In the genomic region with DNA sequence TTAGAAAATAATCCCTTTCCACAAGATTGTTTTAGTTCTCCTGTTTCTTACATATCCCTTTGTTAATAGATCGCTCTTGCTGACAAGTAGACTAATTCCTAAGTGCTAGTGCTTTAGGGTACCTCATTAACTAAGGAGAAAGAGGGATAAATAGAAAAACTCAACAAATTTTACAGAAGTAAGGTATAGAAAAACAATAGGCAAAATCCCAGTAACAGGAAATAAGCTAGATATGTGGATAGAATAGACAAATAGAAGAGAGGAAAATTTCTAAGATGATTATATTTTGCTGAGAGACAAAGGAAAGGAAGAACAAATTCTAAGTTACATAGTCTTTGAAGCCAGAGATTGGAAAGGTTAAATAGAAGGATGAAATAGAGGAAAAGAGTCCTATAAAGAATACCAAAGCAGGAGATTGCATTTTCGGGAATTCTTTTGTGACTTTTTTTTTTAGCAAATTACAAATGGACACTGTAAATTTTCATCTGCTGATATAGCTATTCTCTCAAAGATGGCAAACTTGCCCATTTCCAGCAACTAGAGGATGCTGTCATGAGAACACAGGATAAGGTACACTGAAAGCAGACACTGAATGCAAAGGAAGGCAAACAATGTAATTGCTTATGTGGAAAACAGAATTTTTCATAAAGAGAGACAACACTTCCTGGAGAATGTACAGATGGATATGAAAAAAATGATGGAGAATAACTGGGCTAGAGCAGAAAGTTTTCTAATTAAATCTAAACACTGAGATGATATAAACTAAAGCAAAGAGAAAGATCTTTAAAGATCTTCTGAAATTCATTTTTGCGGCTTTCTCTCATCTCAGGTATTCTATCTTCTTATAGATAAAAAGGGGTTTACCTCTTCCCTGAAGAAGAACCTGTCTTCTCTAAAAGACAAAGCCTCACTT, we compare ENCODE assay signal across 14 cellular contexts. TPM values are rescaled to one million over a fixed set of nuclear protein-coding genes. Genes with fewer than 3 reads are reported as not detected.
A peak's percentile ranks its signal among the peaks of the same experiment; 100 is the strongest.
DNase-seq lines count a peak whose midpoint lies in the region; ATAC-seq, FAIRE-seq and TF ChIP-seq lines count a peak whose summit lies in the region.
"Had no signal": no experiment of that assay in that cellular context is flagged by ENCODE, and none has a peak within 500 bp of the region (broad histone marks: within the 10 kb centered on the region; RNA-seq: fewer than 3 reads in every experiment).

No MANE protein-coding gene starts in this region.

- no peak for TF ChIP-seq POLR2A in ovary (IDR thresholded peaks at IDR 0.05)

- peaks cover 5% of the 10 kb centered on the region for H3K9me3 Mint-ChIP-seq in activated CD8-positive, alpha-beta T cell treated with anti-CD3 and anti-CD28 coated beads, Interleukin-2, amount 10 ng/mL, durations not matched to agents 7 days and 5 days (ENCODE audit: insufficient read depth)
- H3K9me3 Mint-ChIP-seq: neural progenitor cell had no signal

- H3K36me3 ChIP-seq in BLaER1 (no peaks in the 10 kb centered on the region), muscle layer of duodenum (ENCODE audit: control insufficient read depth in 1 of 2, insufficient read depth in 2 of 2, low read length in 2 of 2) (no peaks in the 10 kb centered on the region), ovary (no peaks in the 10 kb centered on the region)
- H3K36me3 ChIP-seq: neural progenitor cell had no signal

- H3K9me3 ChIP-seq in BLaER1 (no peaks in the 10 kb centered on the region), muscle layer of duodenum (ENCODE audit: control insufficient read depth in 1 of 2, low read length in 2 of 2) (no peaks in the 10 kb centered on the region), ovary (no peaks in the 10 kb centered on the region)

- DNase-seq in GM18507 (ENCODE audit: extremely low spot score, insufficient read length, low read depth) = no peak
- no peak for DNase-seq in activated CD8-positive, alpha-beta T cell treated with anti-CD3 and anti-CD28 coated beads, Interleukin-2, amount 10 ng/mL, durations not matched to agents 7 days and 5 days
- no peak for DNase-seq in ovary
- no peak for DNase-seq in ureter (ENCODE audit: low spot score)
- no peak for DNase-seq in effector CD8-positive, alpha-beta T cell (lab: John Stamatoyannopoulos, UW)
- DNase-seq: kidney, NCI-H1048, NCI-H226 had no signal

- intact Hi-C loops in ovary (cut with DNase I) = loop anchor here in 1 of 4 donors (10.0 kb wide), 1 partner anchor 145 kb away; no protein-coding TSS in a partner anchor

- H3K9ac ChIP-seq in BLaER1 = no peak overlapping the region
- H3K9ac ChIP-seq: neural progenitor cell had no signal

- peak overlapping the region; percentile 11; the same call in 1 of the 2 replicates for H3K4me3 ChIP-seq in BLaER1
- peak overlapping the region in 1 of 2 donors; percentile 42 for H3K4me3 ChIP-seq in muscle layer of duodenum (ENCODE audit: low read depth in 1 of 2, low read length in 2 of 2)
- no peak overlapping the region for H3K4me3 ChIP-seq in ovary
- H3K4me3 ChIP-seq: neural progenitor cell had no signal

- peaks cover 64% of the 10 kb centered on the region for H3K4me1 ChIP-seq in BLaER1
- H3K4me1 ChIP-seq in muscle layer of duodenum (ENCODE audit: control insufficient read depth in 1 of 2, insufficient read depth in 2 of 2, low read length in 2 of 2) = no peaks in the 10 kb centered on the region
- no peaks in the 10 kb centered on the region for H3K4me1 ChIP-seq in ovary (ENCODE audit: insufficient read depth)

- peaks cover 40% of the 10 kb centered on the region for H3K4me1 Mint-ChIP-seq in activated CD8-positive, alpha-beta T cell treated with anti-CD3 and anti-CD28 coated beads, Interleukin-2, amount 10 ng/mL, durations not matched to agents 7 days and 5 days (ENCODE audit: low read depth)

- POLR2A ChIA-PET in activated CD8-positive, alpha-beta T cell treated with anti-CD3 and anti-CD28 coated beads, Interleukin-2, amount 10 ng/mL, durations not matched to agents 7 days and 5 days (lab: Charles Lee) = interaction anchor here (0.6 to 15.5 kb wide), 31 partner anchors 9 to 799 kb away, joined by 3 to 494 read pairs (median 10); partner anchors contain the start of genes CLEC2B and CLEC2D

- ATAC-seq in activated CD8-positive, alpha-beta T cell treated with anti-CD3 and anti-CD28 coated beads, Interleukin-2, amount 10 ng/mL, durations not matched to agents 7 days and 5 days = no peak
- no peak for ATAC-seq in GM19328 (IDR thresholded peaks at IDR 0.05; ENCODE audit: unreplicated experiment)

- H3K27ac Mint-ChIP-seq in activated CD8-positive, alpha-beta T cell treated with anti-CD3 and anti-CD28 coated beads, Interleukin-2, amount 10 ng/mL, durations not matched to agents 7 days and 5 days = peak overlapping the region; percentile 94
- H3K27ac Mint-ChIP-seq: neural progenitor cell had no signal

- CTCF ChIA-PET in activated CD8-positive, alpha-beta T cell treated with anti-CD3 and anti-CD28 coated beads, Interleukin-2, amount 10 ng/mL, durations not matched to agents 7 days and 5 days (lab: Charles Lee) = interaction anchor here (0.6 to 17.2 kb wide), 12 partner anchors 9 to 180 kb away, joined by 3 to 855 read pairs (median 7); partner anchors contain the start of genes CLEC2B and CLEC2D

- H3K27ac ChIP-seq in BLaER1 (no peak overlapping the region), muscle layer of duodenum (ENCODE audit: low read length) (peak overlapping the region; percentile 69), ovary (no peak overlapping the region)
- H3K27ac ChIP-seq: neural progenitor cell had no signal

- no peak for TF ChIP-seq EP300 in ovary (IDR thresholded peaks at IDR 0.05)

- peak overlapping the region; percentile 80 for H3K4me2 ChIP-seq in BLaER1
- H3K4me2 ChIP-seq: neural progenitor cell had no signal

- H3K27me3 Mint-ChIP-seq in activated CD8-positive, alpha-beta T cell treated with anti-CD3 and anti-CD28 coated beads, Interleukin-2, amount 10 ng/mL, durations not matched to agents 7 days and 5 days (ENCODE audit: low read depth) = no peaks in the 10 kb centered on the region

- peak overlapping the region; percentile 92 for H3K4me3 Mint-ChIP-seq in activated CD8-positive, alpha-beta T cell treated with anti-CD3 and anti-CD28 coated beads, Interleukin-2, amount 10 ng/mL, durations not matched to agents 7 days and 5 days
- H3K4me3 Mint-ChIP-seq: neural progenitor cell had no signal

- WGBS in ovary, 3 donors = 89 to 92% (median 92%) methylated on average over 3 of the region's 3 CpGs

- no peaks in the 10 kb centered on the region for H4K20me1 ChIP-seq in BLaER1

- TF ChIP-seq CTCF in ovary (IDR thresholded peaks at IDR 0.05) = no peak

- peaks cover 61% of the 10 kb centered on the region for H3K36me3 Mint-ChIP-seq in activated CD8-positive, alpha-beta T cell treated with anti-CD3 and anti-CD28 coated beads, Interleukin-2, amount 10 ng/mL, durations not matched to agents 7 days and 5 days (ENCODE audit: low read depth)
- H3K36me3 Mint-ChIP-seq: neural progenitor cell had no signal

- peak; percentile 74 for FAIRE-seq in GM18507 (lab: Jason Lieb, UNC)
- FAIRE-seq: kidney had no signal

- peaks cover 37% of the 10 kb centered on the region for H3K27me3 ChIP-seq in BLaER1
- H3K27me3 ChIP-seq in muscle layer of duodenum (ENCODE audit: low read depth, low read length) = no peaks in the 10 kb centered on the region
- H3K27me3 ChIP-seq in ovary = no peaks in the 10 kb centered on the region
- H3K27me3 ChIP-seq: neural progenitor cell had no signal

RNA-seq across cellular contexts. Expression of gene CD69, which starts 0.8 kb away (rescaled TPM):
- 100 to 1,000 TPM; 115 to 116 TPM for total RNA-seq in activated CD8-positive, alpha-beta T cell treated with anti-CD3 and anti-CD28 coated beads, Interleukin-2, amount 10 ng/mL, durations not matched to agents 7 days and 5 days
- total RNA-seq in ovary (1 to 10 TPM in 6 of 7 donors, under 1 TPM in 1; 0.63 to 7.8 (median 2.3) TPM), ureter (10.7 TPM)
- polyA plus RNA-seq in ovary = 1 to 10 TPM; 2.1 to 6.6 TPM

RNA-seq across cellular contexts. Expression of gene CLECL1, which starts 27.0 kb away (rescaled TPM):
- 1 to 10 TPM; 1.3 to 1.6 TPM for total RNA-seq in activated CD8-positive, alpha-beta T cell treated with anti-CD3 and anti-CD28 coated beads, Interleukin-2, amount 10 ng/mL, durations not matched to agents 7 days and 5 days
- under 1 TPM in 2 of 7 donors, not detected in 5; 0.53 to 0.60 TPM for total RNA-seq in ovary
- under 1 TPM; 0.58 to 0.73 TPM for polyA plus RNA-seq in ovary
- total RNA-seq in ureter = 0.91 TPM
- total RNA-seq: cerebellum, Daoy had no signal
